In genomic region chr19:46979103-46979769, GRCh38 we compare ENCODE assay signal across 10 cellular contexts. TPM values are rescaled to one million over a fixed set of nuclear protein-coding genes. Genes with fewer than 3 reads are reported as not detected.
DNase-seq lines count a peak whose midpoint lies in the region; ATAC-seq and TF ChIP-seq lines count a peak whose summit lies in the region.
"Had no signal": no experiment of that assay in that cellular context is flagged by ENCODE, and none has a peak within 500 bp of the region (broad histone marks: within the 10 kb centered on the region; RNA-seq: fewer than 3 reads in every experiment).

No MANE protein-coding gene starts in this region.

- CTCF ChIA-PET in activated CD8-positive, alpha-beta T cell treated with anti-CD3 and anti-CD28 coated beads for 36 hours (lab: Charles Lee), result interaction anchor here (1.6 to 2.0 kb wide), 2 partner anchors 12 to 14 kb away, joined by 5 to 11 read pairs; no protein-coding TSS in a partner anchor

- H3K4me3 Mint-ChIP-seq in activated naive CD8-positive, alpha-beta T cell treated with anti-CD3 and anti-CD28 coated beads, Interleukin-2, amount 10 ng/mL, durations not matched to agents 7 days and 5 days, result no peak overlapping the region
- no peak overlapping the region for H3K4me3 Mint-ChIP-seq in activated naive CD8-positive, alpha-beta T cell treated with anti-CD3 and anti-CD28 coated beads for 36 hours
- H3K4me3 Mint-ChIP-seq in activated CD8-positive, alpha-beta T cell treated with anti-CD3 and anti-CD28 coated beads for 36 hours, result no peak overlapping the region

- no peak for ATAC-seq in activated naive CD8-positive, alpha-beta T cell treated with anti-CD3 and anti-CD28 coated beads, Interleukin-2, amount 10 ng/mL, durations not matched to agents 7 days and 5 days (ENCODE audit: low read depth)
- no peak for ATAC-seq in activated CD8-positive, alpha-beta T cell treated with anti-CD3 and anti-CD28 coated beads for 36 hours
- no peak for ATAC-seq in lung (ENCODE audit: insufficient read depth, low FRiP score)

- POLR2A ChIA-PET in activated naive CD8-positive, alpha-beta T cell treated with anti-CD3 and anti-CD28 coated beads, Interleukin-2, amount 10 ng/mL, durations not matched to agents 7 days and 5 days (lab: Charles Lee), result no interaction called here
- POLR2A ChIA-PET in activated CD8-positive, alpha-beta T cell treated with anti-CD3 and anti-CD28 coated beads for 36 hours (lab: Charles Lee), result interaction anchor here (0.7 kb wide), 1 partner anchor 656 kb away, joined by 3 read pairs; no protein-coding TSS in a partner anchor

- intact Hi-C loops in activated CD8-positive, alpha-beta T cell treated with anti-CD3 and anti-CD28 coated beads for 36 hours (cut with micrococcal nuclease), result no loop called here
- intact Hi-C loops in testis (cut with DNase I; ENCODE audit: low total_unique reads), result no loop called here
- intact Hi-C loops in adrenal gland (cut with DNase I), result no loop called here

- no peaks in the 10 kb centered on the region for H3K9me3 ChIP-seq in lung (ENCODE audit: control insufficient read depth in 2 of 2, insufficient read depth in 1 of 2, low read length in 1 of 2)
- no peaks in the 10 kb centered on the region for H3K9me3 ChIP-seq in testis
- no peaks in the 10 kb centered on the region for H3K9me3 ChIP-seq in adrenal gland (replicated peaks in 1 of 3)
- H3K9me3 ChIP-seq: neutrophil had no signal

- H3K27ac ChIP-seq in lung (ENCODE audit: low read depth in 1 of 2, low read length in 1 of 2) (peak overlapping the region; percentile 26 to 96), testis (no peak overlapping the region), adrenal gland (no peak overlapping the region)
- H3K27ac ChIP-seq: neutrophil had no signal

- peaks cover 25% of the 10 kb centered on the region for H3K4me1 Mint-ChIP-seq in activated naive CD8-positive, alpha-beta T cell treated with anti-CD3 and anti-CD28 coated beads, Interleukin-2, amount 10 ng/mL, durations not matched to agents 7 days and 5 days
- peaks cover 16% of the 10 kb centered on the region for H3K4me1 Mint-ChIP-seq in activated naive CD8-positive, alpha-beta T cell treated with anti-CD3 and anti-CD28 coated beads for 36 hours
- peaks cover 38% of the 10 kb centered on the region for H3K4me1 Mint-ChIP-seq in activated CD8-positive, alpha-beta T cell treated with anti-CD3 and anti-CD28 coated beads for 36 hours (ENCODE audit: low read depth)

- no peak for TF ChIP-seq POLR2A in testis (IDR thresholded peaks at IDR 0.05)
- TF ChIP-seq POLR2A in adrenal gland (IDR thresholded peaks at IDR 0.05), result no peak

- H3K36me3 ChIP-seq in lung (ENCODE audit: control insufficient read depth in 2 of 2, insufficient read depth in 2 of 2, low read length in 2 of 2) (no peaks in the 10 kb centered on the region), testis (ENCODE audit: low read depth, missing control alignments) (no peaks in the 10 kb centered on the region), adrenal gland (replicated peaks in 1 of 2) (no peaks in the 10 kb centered on the region)
- H3K36me3 ChIP-seq: neutrophil had no signal

- DNase-seq in activated naive CD8-positive, alpha-beta T cell treated with anti-CD3 and anti-CD28 coated beads, Interleukin-2, amount 10 ng/mL, durations not matched to agents 7 days and 5 days, result no peak
- no peak for DNase-seq in activated naive CD8-positive, alpha-beta T cell treated with anti-CD3 and anti-CD28 coated beads for 36 hours
- no peak for DNase-seq in activated CD8-positive, alpha-beta T cell treated with anti-CD3 and anti-CD28 coated beads for 36 hours
- no peak for DNase-seq in lung (ENCODE audit: low spot score)
- peak; percentile 46 for DNase-seq in testis
- DNase-seq in activated CD4-positive, alpha-beta T cell treated with anti-CD3 and anti-CD28 coated beads for 48 hours, result no peak
- no peak for DNase-seq in hippocampal formation (lab: John Stamatoyannopoulos, UW)
- DNase-seq in adrenal gland, result no peak
- DNase-seq: NCI-H69 had no signal

- H3K4me3 ChIP-seq in lung (no peak overlapping the region), testis (no peak overlapping the region), adrenal gland (no peak overlapping the region)

- no peaks in the 10 kb centered on the region for H3K27me3 ChIP-seq in lung (ENCODE audit: control insufficient read depth, insufficient read depth)
- no peaks in the 10 kb centered on the region for H3K27me3 ChIP-seq in testis
- H3K27me3 ChIP-seq in adrenal gland, result no peaks in the 10 kb centered on the region
- H3K27me3 ChIP-seq: neutrophil had no signal

- WGBS in lung, 2 donors, result 88 to 89% methylated on average over 19 of the region's 19 CpGs
- WGBS in testis, 2 donors, result 80 to 88% methylated on average over 17 to 19 of the region's 19 CpGs
- 89 to 96% (median 92%) methylated on average over 12 to 19 of the region's 19 CpGs for WGBS in adrenal gland, 4 donors

- H3K36me3 Mint-ChIP-seq in activated naive CD8-positive, alpha-beta T cell treated with anti-CD3 and anti-CD28 coated beads, Interleukin-2, amount 10 ng/mL, durations not matched to agents 7 days and 5 days, result peaks cover 4% of the 10 kb centered on the region
- peaks cover 3% of the 10 kb centered on the region for H3K36me3 Mint-ChIP-seq in activated naive CD8-positive, alpha-beta T cell treated with anti-CD3 and anti-CD28 coated beads for 36 hours
- no peaks in the 10 kb centered on the region for H3K36me3 Mint-ChIP-seq in activated CD8-positive, alpha-beta T cell treated with anti-CD3 and anti-CD28 coated beads for 36 hours (ENCODE audit: low read depth)

- no peaks in the 10 kb centered on the region for H3K27me3 Mint-ChIP-seq in activated naive CD8-positive, alpha-beta T cell treated with anti-CD3 and anti-CD28 coated beads, Interleukin-2, amount 10 ng/mL, durations not matched to agents 7 days and 5 days
- H3K27me3 Mint-ChIP-seq in activated naive CD8-positive, alpha-beta T cell treated with anti-CD3 and anti-CD28 coated beads for 36 hours, result no peaks in the 10 kb centered on the region
- no peaks in the 10 kb centered on the region for H3K27me3 Mint-ChIP-seq in activated CD8-positive, alpha-beta T cell treated with anti-CD3 and anti-CD28 coated beads for 36 hours

- TF ChIP-seq CTCF in activated CD8-positive, alpha-beta T cell treated with anti-CD3 and anti-CD28 coated beads for 36 hours (IDR thresholded peaks at IDR 0.05), result no peak
- TF ChIP-seq CTCF in lung (IDR thresholded peaks at IDR 0.05; ENCODE audit: control extremely low read depth, extremely low read depth) (no peak), testis (IDR thresholded peaks at IDR 0.05) (no peak), adrenal gland (IDR thresholded peaks at IDR 0.05) (no peak)

- peaks cover 38 to 49% of the 10 kb centered on the region in 2 donors for H3K4me1 ChIP-seq in lung (ENCODE audit: control insufficient read depth in 2 of 2, insufficient read depth in 2 of 2, low read length in 2 of 2)
- H3K4me1 ChIP-seq in testis, result peaks cover 58% of the 10 kb centered on the region
- peaks cover 40 to 71% of the 10 kb centered on the region in 2 donors for H3K4me1 ChIP-seq in adrenal gland (replicated peaks in 1 of 2)

- H3K9me3 Mint-ChIP-seq in activated naive CD8-positive, alpha-beta T cell treated with anti-CD3 and anti-CD28 coated beads, Interleukin-2, amount 10 ng/mL, durations not matched to agents 7 days and 5 days, result no peaks in the 10 kb centered on the region
- no peaks in the 10 kb centered on the region for H3K9me3 Mint-ChIP-seq in activated naive CD8-positive, alpha-beta T cell treated with anti-CD3 and anti-CD28 coated beads for 36 hours
- H3K9me3 Mint-ChIP-seq in activated CD8-positive, alpha-beta T cell treated with anti-CD3 and anti-CD28 coated beads for 36 hours, result no peaks in the 10 kb centered on the region

- H3K27ac Mint-ChIP-seq in activated naive CD8-positive, alpha-beta T cell treated with anti-CD3 and anti-CD28 coated beads, Interleukin-2, amount 10 ng/mL, durations not matched to agents 7 days and 5 days, result peak overlapping the region; percentile 73
- H3K27ac Mint-ChIP-seq in activated naive CD8-positive, alpha-beta T cell treated with anti-CD3 and anti-CD28 coated beads for 36 hours, result no peak overlapping the region
- H3K27ac Mint-ChIP-seq in activated CD8-positive, alpha-beta T cell treated with anti-CD3 and anti-CD28 coated beads for 36 hours, result peak overlapping the region; percentile 36

RNA-seq across cellular contexts. Expression of gene NPAS1, which starts 40.4 kb away (rescaled TPM):
- under 1 TPM; 0.43 to 0.61 TPM for total RNA-seq in activated naive CD8-positive, alpha-beta T cell treated with anti-CD3 and anti-CD28 coated beads, Interleukin-2, amount 10 ng/mL, durations not matched to agents 7 days and 5 days
- under 1 TPM; 0.52 to 0.91 TPM for total RNA-seq in activated naive CD8-positive, alpha-beta T cell treated with anti-CD3 and anti-CD28 coated beads for 36 hours
- under 1 TPM; 0.27 to 0.65 TPM for total RNA-seq in activated CD8-positive, alpha-beta T cell treated with anti-CD3 and anti-CD28 coated beads for 36 hours
- total RNA-seq in lung (1 to 10 TPM in 1 of 2 donors, under 1 TPM in 1; 0.31 to 1.0 TPM), testis (1 to 10 TPM; 1.1 to 2.5 TPM), adrenal gland (1 to 10 TPM in 3 of 8 donors, under 1 TPM in 3, not detected in 2; 0.28 to 3.5 (median 0.78) TPM)
- polyA plus RNA-seq in lung (1 to 10 TPM in 1 of 2 donors, under 1 TPM in 1; 0.35 to 1.2 TPM), testis (ENCODE audit: insufficient read depth, low read depth, low replicate concordance) (1.1 TPM), adrenal gland (1 to 10 TPM in 1 of 3 donors, under 1 TPM in 1, not detected in 1; 0.84 to 3.1 TPM)

Comparison
In these comparisons a context has a peak if more than half of its experiments do, and no peak if none do; other contexts are left out.
1. H3K27ac ChIP-seq: peak in lung (2 of 2); none in testis (0 of 2) and adrenal gland (0 of 5).